Comparison of ENCODE assay signal across 8 cellular contexts in genomic region chr17:74454197-74455024, GRCh38. TPM values are rescaled to one million over a fixed set of nuclear protein-coding genes. Genes with fewer than 3 reads are reported as not detected.
DNase-seq lines count a peak whose midpoint lies in the region; ATAC-seq and TF ChIP-seq lines count a peak whose summit lies in the region.

No MANE protein-coding gene starts in this region.

- no peak overlapping the region for H3K27ac Mint-ChIP-seq in natural killer cell

- peaks cover 20% of the 10 kb centered on the region for H3K27me3 ChIP-seq in HUES48 (ENCODE audit: control insufficient read depth, insufficient read depth, low read length)

- no peaks in the 10 kb centered on the region for H3K36me3 ChIP-seq in HUES48 (ENCODE audit: control insufficient read depth, insufficient read depth, low read length)

- DNase-seq in ELF-1 (ENCODE audit: low read depth, low spot score) (peak; percentile 89), T-helper 22 cell (ENCODE audit: low read depth) (peak; percentile 52), fibroblast of mammary gland (ENCODE audit: low read depth) (peak; percentile 57), natural killer cell (peak; percentile 60), DMS79 (lab: John Stamatoyannopoulos, UW) (no peak)
- no peak for DNase-seq in NK-92 treated with Interleukin-12 subunit alpha and Interleukin-12 subunit beta, amount 100 ng/mL, for 24 hours (lab: John Stamatoyannopoulos, UW)

- peaks cover 28% of the 10 kb centered on the region for H3K4me1 ChIP-seq in HUES48 (ENCODE audit: control insufficient read depth, insufficient read depth, low read length)

- ATAC-seq in GM21423 (IDR thresholded peaks at IDR 0.05; ENCODE audit: unreplicated experiment) (peak; percentile 89), natural killer cell (peak in 2 of 3 donors; percentile 8 to 16)

- H3K4me1 Mint-ChIP-seq in natural killer cell: peaks cover 27 to 40% of the 10 kb centered on the region in 2 donors

- no peaks in the 10 kb centered on the region for H3K9me3 ChIP-seq in HUES48 (ENCODE audit: control insufficient read depth, insufficient read depth, low read length)

- H3K27me3 Mint-ChIP-seq in natural killer cell (ENCODE audit: low read depth in 2 of 2): no peaks in the 10 kb centered on the region

- H3K36me3 Mint-ChIP-seq in natural killer cell: no peaks in the 10 kb centered on the region

- H3K27ac ChIP-seq in HUES48 (ENCODE audit: low read depth, low read length): peak overlapping the region; percentile 62

- TF ChIP-seq CTCF in fibroblast of mammary gland (conservative IDR thresholded peaks at IDR 0.05; ENCODE audit: control insufficient read depth, insufficient read depth, low read depth, low read length): no peak
- TF ChIP-seq CTCF in natural killer cell (IDR thresholded peaks at IDR 0.05): no peak

- intact Hi-C loops in natural killer cell (cut with micrococcal nuclease): loop anchor here (5.0 kb wide), 1 partner anchor 152 kb away; no protein-coding TSS in a partner anchor

- H3K9me3 Mint-ChIP-seq in natural killer cell: no peaks in the 10 kb centered on the region

- 0 out of 2 replicates have a peak overlapping the region, but pooled peaks have one; percentile 37 for H3K9ac ChIP-seq in HUES48 (ENCODE audit: low read depth, low read length)

- peak overlapping the region; percentile 50 for H3K4me3 Mint-ChIP-seq in natural killer cell

- H3K4me3 ChIP-seq in HUES48 (ENCODE audit: low read depth, low read length): peak overlapping the region; percentile 63
- peak overlapping the region; percentile 38 for H3K4me3 ChIP-seq in fibroblast of mammary gland (ENCODE audit: control insufficient read depth, low read depth, low read length)

RNA-seq across cellular contexts. Expression of gene CD300A, which starts 12.0 kb away (rescaled TPM):
- 100 to 1,000 TPM; 287 to 370 (median 295) TPM for total RNA-seq in natural killer cell

RNA-seq across cellular contexts. Expression of gene GPRC5C, which starts 22.5 kb away (rescaled TPM):
- under 1 TPM; 0.26 to 0.60 (median 0.29) TPM for total RNA-seq in natural killer cell

Comparison
In these comparisons a context has a peak if more than half of its experiments do, and no peak if none do; other contexts are left out.
1. DNase-seq: peak in ELF-1 (single experiment), T-helper 22 cell (single experiment), fibroblast of mammary gland (single experiment) and natural killer cell (single experiment); none in DMS79 (single experiment) and NK-92 treated with Interleukin-12 subunit alpha and Interleukin-12 subunit beta, amount 100 ng/mL, for 24 hours (single experiment).